8 cellular contexts compared by ENCODE assay signal in the genomic region with DNA sequence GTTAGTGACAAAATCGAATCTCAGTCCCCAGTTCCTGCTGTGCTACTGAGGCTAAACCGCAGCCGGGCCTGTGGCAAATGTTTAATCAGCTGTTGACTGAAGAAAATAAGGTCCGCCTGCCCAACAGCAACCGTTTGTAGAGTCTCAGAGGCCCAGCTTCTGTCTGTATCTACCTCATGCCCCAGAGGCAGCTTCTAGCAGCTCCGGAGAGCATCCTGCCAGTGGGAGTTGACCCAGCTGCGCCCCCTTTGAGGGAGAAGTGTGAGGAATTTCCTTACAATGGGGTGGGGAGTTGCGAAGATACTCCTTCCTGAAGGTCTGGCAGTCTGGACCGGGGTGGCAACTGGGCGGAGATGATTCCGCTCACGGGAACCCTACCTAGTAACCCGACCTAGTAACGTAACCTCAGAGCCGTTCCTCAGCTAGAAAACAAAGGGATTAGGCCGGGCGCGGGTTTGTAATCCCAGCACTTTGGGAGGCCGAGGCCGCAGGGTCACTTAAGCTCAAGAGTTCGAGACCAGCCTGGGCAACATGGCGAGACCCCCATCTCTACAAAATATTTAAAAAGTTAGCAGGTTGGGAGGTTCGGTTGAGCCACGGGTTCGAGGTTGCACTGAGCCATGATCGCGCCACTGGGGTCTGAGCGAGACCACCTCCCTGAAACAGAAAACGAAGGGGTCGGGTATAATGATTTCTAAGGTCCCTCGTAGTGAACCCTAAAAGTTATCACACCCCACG. TPM values are rescaled to one million over a fixed set of nuclear protein-coding genes. Genes with fewer than 3 reads are reported as not detected.
DNase-seq lines count a peak whose midpoint lies in the region; ATAC-seq and TF ChIP-seq lines count a peak whose summit lies in the region.

No MANE protein-coding gene starts in this region.

- peak overlapping the region; percentile 92 for H3K4me2 ChIP-seq in BLaER1

- H3K9me3 ChIP-seq in BLaER1, result no peaks in the 10 kb centered on the region

- peak overlapping the region; percentile 93 for H3K27ac ChIP-seq in BLaER1

- peaks cover 77% of the 10 kb centered on the region for H3K4me1 ChIP-seq in BLaER1

- H3K27me3 ChIP-seq in BLaER1, result no peaks in the 10 kb centered on the region
- no peaks in the 10 kb centered on the region for H3K27me3 ChIP-seq in kidney epithelial cell (ENCODE audit: control insufficient read depth, insufficient read depth, low read length)

- DNase-seq in NCI-H1092 treated with DMSO at 0.1 percent for 48 hours (lab: John Stamatoyannopoulos, UW) (peak; percentile 85), T follicular helper cell (ENCODE audit: low read depth) (peak; percentile 37), cerebellar cortex (ENCODE audit: low spot score) (peak; percentile 84), kidney epithelial cell (ENCODE audit: low read depth) (peak; percentile 67)
- DNase-seq in stimulated activated CD4-positive, alpha-beta T cell treated with anti-CD3 and anti-CD28 coated beads, Interleukin-2, amount 100 ng/mL, for 24 hours, result peak; percentile 37 to 42

- H3K4me3 ChIP-seq in BLaER1 (peak overlapping the region; percentile 76), kidney epithelial cell (ENCODE audit: low read depth, low read length) (peak overlapping the region; percentile 69)

- peak overlapping the region; percentile 93 for H3K9ac ChIP-seq in BLaER1

- ATAC-seq in GM19452 (IDR thresholded peaks at IDR 0.05; ENCODE audit: unreplicated experiment), result no peak

- TF ChIP-seq POLR2A in GM19099 (IDR thresholded peaks at IDR 0.05; ENCODE audit: extremely low read depth, insufficient read length, low read depth), result peak; percentile 86

- peak; percentile 41 for TF ChIP-seq CTCF in kidney epithelial cell (IDR thresholded peaks at IDR 0.05; ENCODE audit: insufficient read depth, low read length, poor library complexity, severe bottlenecking)

- H4K20me1 ChIP-seq in BLaER1, result peaks cover 60% of the 10 kb centered on the region

- H3K36me3 ChIP-seq in BLaER1, result peaks cover 36% of the 10 kb centered on the region
- H3K36me3 ChIP-seq in kidney epithelial cell (ENCODE audit: control insufficient read depth, insufficient read depth, low read length), result peaks cover 2% of the 10 kb centered on the region

RNA-seq across cellular contexts. Expression of gene ZNF775, which starts 0.8 kb away (rescaled TPM):
- 8.0 and 10.1 TPM in 2 replicates for total RNA-seq in kidney epithelial cell

RNA-seq across cellular contexts. Expression of gene REPIN1, which starts 9.7 kb away (rescaled TPM):
- total RNA-seq in kidney epithelial cell, result 144 and 150 TPM in 2 replicates

RNA-seq across cellular contexts. Expression of gene RARRES2, which starts 36.9 kb away (rescaled TPM):
- 0.38 and 2.3 TPM in 2 replicates for total RNA-seq in kidney epithelial cell

RNA-seq across cellular contexts. Expression of gene ACTR3C, which starts 54.9 kb away (rescaled TPM):
- 3.3 and 4.0 TPM in 2 replicates for total RNA-seq in kidney epithelial cell

RNA-seq across cellular contexts. Expression of gene LRRC61, which starts 55.1 kb away (rescaled TPM):
- total RNA-seq in kidney epithelial cell, result 63.4 and 70.8 TPM in 2 replicates
